Comparison of ENCODE assay signal across 11 cellular contexts in genomic region chr9:89923961-89924504, GRCh38.
DNase-seq lines count a peak whose midpoint lies in the region; ATAC-seq and TF ChIP-seq lines count a peak whose summit lies in the region.
"Had no signal": no experiment of that assay in that cellular context is flagged by ENCODE, and none has a peak within 500 bp of the region (broad histone marks: within the 10 kb centered on the region; RNA-seq: fewer than 3 reads in every experiment).

No MANE protein-coding gene starts in this region.

- H3K4me3 Mint-ChIP-seq in activated CD4-positive, alpha-beta T cell treated with anti-CD3 and anti-CD28 coated beads, Interleukin-2, amount 10 ng/mL, durations not matched to agents 7 days and 5 days: no peak overlapping the region
- H3K4me3 Mint-ChIP-seq: activated B cell treated with CpG ODN at 0.5 μM for 24 hours had no signal

- no peaks in the 10 kb centered on the region for H3K36me3 Mint-ChIP-seq in activated CD4-positive, alpha-beta T cell treated with anti-CD3 and anti-CD28 coated beads, Interleukin-2, amount 10 ng/mL, durations not matched to agents 7 days and 5 days (ENCODE audit: low read depth)

- no peak overlapping the region for H3K27ac ChIP-seq in esophagus muscularis mucosa (replicated peaks in 1 of 4)
- H3K27ac ChIP-seq: gastroesophageal sphincter had no signal

- DNase-seq in HuH-7.5 (ENCODE audit: low spot score): peak; percentile 37
- DNase-seq in activated CD4-positive, alpha-beta T cell treated with anti-CD3 and anti-CD28 coated beads, Interleukin-2, amount 10 ng/mL, durations not matched to agents 7 days and 5 days: peak; percentile 23
- no peak for DNase-seq in esophagus muscularis mucosa (ENCODE audit: extremely low spot score)
- DNase-seq in stimulated activated CD4-positive, alpha-beta T cell treated with anti-CD3 and anti-CD28 coated beads, Interleukin-4, amount 100 ng/mL, for 24 hours: peak; percentile 73
- DNase-seq in posterior vena cava (ENCODE audit: low spot score): no peak
- DNase-seq in NCI-H226: no peak
- DNase-seq in SK-N-DZ (ENCODE audit: low spot score): no peak
- DNase-seq: activated B cell treated with CpG ODN at 0.5 μM for 24 hours, NCI-H1436 had no signal

- TF ChIP-seq POLR2A in esophagus muscularis mucosa (IDR thresholded peaks at IDR 0.05; ENCODE audit: low read depth): no peak

- TF ChIP-seq CTCF in esophagus muscularis mucosa (IDR thresholded peaks at IDR 0.05): peak in 2 of 3 experiments; percentile 13 to 18

- no peak overlapping the region for H3K4me3 ChIP-seq in esophagus muscularis mucosa
- H3K4me3 ChIP-seq: gastroesophageal sphincter had no signal

- TF ChIP-seq EP300 in esophagus muscularis mucosa (IDR thresholded peaks at IDR 0.05): no peak

- CTCF ChIA-PET in activated CD4-positive, alpha-beta T cell treated with anti-CD3 and anti-CD28 coated beads, Interleukin-2, amount 10 ng/mL, durations not matched to agents 7 days and 5 days (lab: Charles Lee): interaction anchor here (1.1 to 1.3 kb wide), 2 partner anchors 11 to 321 kb away, joined by 3 read pairs; no protein-coding TSS in a partner anchor

- H3K9me3 ChIP-seq in esophagus muscularis mucosa: no peaks in the 10 kb centered on the region
- H3K9me3 ChIP-seq: gastroesophageal sphincter had no signal

- no peaks in the 10 kb centered on the region for H3K9me3 Mint-ChIP-seq in activated CD4-positive, alpha-beta T cell treated with anti-CD3 and anti-CD28 coated beads, Interleukin-2, amount 10 ng/mL, durations not matched to agents 7 days and 5 days
- H3K9me3 Mint-ChIP-seq: activated B cell treated with CpG ODN at 0.5 μM for 24 hours had no signal

- POLR2A ChIA-PET in activated CD4-positive, alpha-beta T cell treated with anti-CD3 and anti-CD28 coated beads, Interleukin-2, amount 10 ng/mL, durations not matched to agents 7 days and 5 days (lab: Charles Lee): interaction anchor here (0.7 kb wide), 1 partner anchor 319 kb away, joined by 3 read pairs; the partner anchor contains the start of gene GADD45G

- intact Hi-C loops in esophagus muscularis mucosa (cut with DNase I): no loop called here
- intact Hi-C loops in posterior vena cava (cut with DNase I): loop anchor here in 1 of 2 donors (10.0 kb wide), 3 partner anchors 79 to 319 kb away; partner anchors contain the start of gene GADD45G

- peaks cover 14 to 23% (median 19%) of the 10 kb centered on the region in 4 donors for H3K4me1 ChIP-seq in esophagus muscularis mucosa

- no peak overlapping the region for H3K27ac Mint-ChIP-seq in activated CD4-positive, alpha-beta T cell treated with anti-CD3 and anti-CD28 coated beads, Interleukin-2, amount 10 ng/mL, durations not matched to agents 7 days and 5 days
- H3K27ac Mint-ChIP-seq: activated B cell treated with CpG ODN at 0.5 μM for 24 hours had no signal

- H3K36me3 ChIP-seq in esophagus muscularis mucosa: no peaks in the 10 kb centered on the region
- H3K36me3 ChIP-seq: gastroesophageal sphincter had no signal

- 61% methylated on average over 12 of the region's 12 CpGs for WGBS in esophagus muscularis mucosa

- H3K27me3 ChIP-seq in esophagus muscularis mucosa: no peaks in the 10 kb centered on the region
- H3K27me3 ChIP-seq: gastroesophageal sphincter had no signal

- peaks cover 14% of the 10 kb centered on the region for H3K27me3 Mint-ChIP-seq in activated CD4-positive, alpha-beta T cell treated with anti-CD3 and anti-CD28 coated beads, Interleukin-2, amount 10 ng/mL, durations not matched to agents 7 days and 5 days

- no peak for ATAC-seq in HG02623 (IDR thresholded peaks at IDR 0.05; ENCODE audit: unreplicated experiment)
- ATAC-seq: gastroesophageal sphincter had no signal

- H3K4me1 Mint-ChIP-seq in activated CD4-positive, alpha-beta T cell treated with anti-CD3 and anti-CD28 coated beads, Interleukin-2, amount 10 ng/mL, durations not matched to agents 7 days and 5 days: peaks cover 12% of the 10 kb centered on the region

Comparison
In these comparisons a context has a peak if more than half of its experiments do, and no peak if none do; other contexts are left out.
1. DNase-seq: peak in HuH-7.5 (single experiment), activated CD4-positive, alpha-beta T cell treated with anti-CD3 and anti-CD28 coated beads, Interleukin-2, amount 10 ng/mL, durations not matched to agents 7 days and 5 days (single experiment) and stimulated activated CD4-positive, alpha-beta T cell treated with anti-CD3 and anti-CD28 coated beads, Interleukin-4, amount 100 ng/mL, for 24 hours (single experiment); none in esophagus muscularis mucosa (single experiment), posterior vena cava (single experiment), NCI-H226 (single experiment) and SK-N-DZ (single experiment).